In genomic region chr10:9922123-9922685, GRCh38 we compare ENCODE assay signal across 26 cellular contexts.
DNase-seq lines count a peak whose midpoint lies in the region; ATAC-seq, FAIRE-seq and TF ChIP-seq lines count a peak whose summit lies in the region.
"Had no signal": no experiment of that assay in that cellular context is flagged by ENCODE, and none has a peak within 500 bp of the region (broad histone marks: within the 10 kb centered on the region; RNA-seq: fewer than 3 reads in every experiment).

No MANE protein-coding gene starts in this region.

- H3K36me3 ChIP-seq in colonic mucosa, result no peaks in the 10 kb centered on the region
- no peaks in the 10 kb centered on the region for H3K36me3 ChIP-seq in MG63
- H3K36me3 ChIP-seq: BLaER1, SJCRH30 had no signal

- FAIRE-seq in urothelium cell line (lab: Jason Lieb, UNC), result no peak
- FAIRE-seq: GM12892, GM18507, RCC 7860 had no signal

- H3K4me3 ChIP-seq in colonic mucosa, result no peak overlapping the region
- no peak overlapping the region for H3K4me3 ChIP-seq in MG63
- H3K4me3 ChIP-seq: BLaER1, GM23248, SJCRH30 had no signal

- no peaks in the 10 kb centered on the region for H3K9me3 Mint-ChIP-seq in glutamatergic neuron (ENCODE audit: unreplicated experiment)
- H3K9me3 Mint-ChIP-seq: CD4-positive, alpha-beta T cell had no signal

- no peak for ATAC-seq in left ventricle myocardium superior

- TF ChIP-seq CTCF in glutamatergic neuron (IDR thresholded peaks at IDR 0.05; ENCODE audit: partially characterized antibody, unreplicated experiment) (no peak), colonic mucosa (IDR thresholded peaks at IDR 0.05) (no peak)

- H3K27me3 Mint-ChIP-seq in glutamatergic neuron (ENCODE audit: unreplicated experiment), result no peaks in the 10 kb centered on the region

- DNase-seq in astrocyte of the hippocampus (ENCODE audit: low read depth, low spot score) (peak; percentile 9), glutamatergic neuron (no peak), occipital lobe (lab: John Stamatoyannopoulos, UW) (peak; percentile 57), left ventricle myocardium superior (no peak), colonic mucosa (no peak), urothelium cell line (ENCODE audit: low spot score) (no peak), MG63 (no peak)
- DNase-seq: Caco-2; CD4-positive, alpha-beta T cell; DMS153; GM23248; HCEC 1CT; KBM-7; NCI-H1092 treated with DMSO at 0.1 percent for 48 hours; NCI-H1436 treated with DMSO at 0.1 percent for 48 hours; NCI-H2029 treated with DMSO at 0.1 percent for 48 hours; NCI-H2171; NCI-H345; NCI-H524 treated with DMSO at 0.1 percent for 48 hours; NCI-H82; OCI-M1; SJCRH30 had no signal

- H3K27me3 ChIP-seq in colonic mucosa (no peaks in the 10 kb centered on the region), MG63 (no peaks in the 10 kb centered on the region)
- H3K27me3 ChIP-seq: BLaER1, SJCRH30 had no signal

- no peak overlapping the region for H3K27ac ChIP-seq in colonic mucosa
- H3K27ac ChIP-seq: BLaER1, GM23248, SJCRH30 had no signal

- intact Hi-C loops in left ventricle myocardium superior (cut with micrococcal nuclease) (no loop called here), colonic mucosa (cut with DNase I) (no loop called here)

- no peak overlapping the region for H3K9ac ChIP-seq in colonic mucosa (ENCODE audit: low read depth in 2 of 2, low read length in 2 of 2)
- H3K9ac ChIP-seq: BLaER1, GM23248 had no signal

- H3K4me3 Mint-ChIP-seq in glutamatergic neuron (ENCODE audit: unreplicated experiment), result no peak overlapping the region
- H3K4me3 Mint-ChIP-seq: CD4-positive, alpha-beta T cell had no signal

- H3K27ac Mint-ChIP-seq in glutamatergic neuron (ENCODE audit: unreplicated experiment), result peak overlapping the region; percentile 13
- H3K27ac Mint-ChIP-seq: CD4-positive, alpha-beta T cell had no signal

- peaks cover 11% of the 10 kb centered on the region for H3K4me1 Mint-ChIP-seq in glutamatergic neuron (ENCODE audit: low read depth, unreplicated experiment)

- H3K9me3 ChIP-seq in colonic mucosa (no peaks in the 10 kb centered on the region), MG63 (no peaks in the 10 kb centered on the region)
- H3K9me3 ChIP-seq: BLaER1, Caco-2, SJCRH30 had no signal

- H3K36me3 Mint-ChIP-seq in glutamatergic neuron (ENCODE audit: unreplicated experiment), result peaks cover 7% of the 10 kb centered on the region

- no peaks in the 10 kb centered on the region for H3K4me1 ChIP-seq in colonic mucosa
- H3K4me1 ChIP-seq: BLaER1, Caco-2, SJCRH30 had no signal

Comparison
In these comparisons a context has a peak if more than half of its experiments do, and no peak if none do; other contexts are left out.
1. DNase-seq: peak in astrocyte of the hippocampus (single experiment) and occipital lobe (single experiment); none in glutamatergic neuron (single experiment), left ventricle myocardium superior (single experiment), colonic mucosa (single experiment), urothelium cell line (single experiment) and MG63 (single experiment).